ENCODE assay signal across 8 cellular contexts in the genomic region with DNA sequence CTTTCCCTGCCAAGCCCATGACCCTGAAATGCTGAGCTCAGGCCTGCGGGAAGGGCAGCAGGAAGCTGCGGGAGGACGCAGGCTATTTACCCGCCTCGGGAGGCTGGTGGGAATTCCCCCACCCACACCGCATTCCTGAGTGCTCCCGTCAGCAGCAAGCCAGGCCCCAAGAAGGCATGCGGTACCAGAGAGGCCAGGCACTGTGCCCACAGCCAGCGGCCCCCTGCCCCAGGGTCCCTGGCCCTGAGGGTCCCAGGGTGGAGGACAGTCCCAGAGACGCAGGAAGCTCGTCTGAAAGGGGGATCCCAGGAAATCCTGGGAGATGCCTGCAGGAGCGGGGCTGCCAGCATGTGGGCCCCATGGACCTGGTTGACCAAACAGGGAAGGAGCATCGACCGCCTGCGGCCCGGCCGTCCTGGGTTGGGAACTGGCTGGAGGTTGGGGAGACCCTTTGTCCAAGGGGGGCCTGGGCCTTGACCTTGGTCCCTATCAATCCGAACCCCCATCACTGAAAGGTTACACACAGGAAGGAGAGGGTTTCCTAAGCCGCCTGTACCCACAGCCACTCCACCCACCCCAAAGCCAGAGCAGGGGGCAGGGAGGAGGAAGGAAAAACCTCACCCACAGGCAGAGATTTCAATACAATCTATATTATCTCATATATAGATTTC. TPM values are rescaled to one million over a fixed set of nuclear protein-coding genes. Genes with fewer than 3 reads are reported as not detected.
DNase-seq lines count a peak whose midpoint lies in the region; ATAC-seq, FAIRE-seq and TF ChIP-seq lines count a peak whose summit lies in the region.

No MANE protein-coding gene starts in this region.

- H3K27me3 ChIP-seq in ACC112 (ENCODE audit: insufficient read depth, low read length) (no peaks in the 10 kb centered on the region), K562 (ENCODE audit: control insufficient read depth in 2 of 2, insufficient read depth in 2 of 2, low read length in 2 of 2) (no peaks in the 10 kb centered on the region)

- H3K9ac ChIP-seq in K562 (ENCODE audit: insufficient read depth in 1 of 2, low read depth in 2 of 2, low read length in 2 of 2) = no peak overlapping the region; a peak in 1 of 4 replicates

- H4K20me1 ChIP-seq in K562 (replicated peaks; ENCODE audit: control insufficient read depth, insufficient read depth, low read length) = 0 out of 2 replicates have a peak, but pooled peaks cover 2% of the 10 kb centered on the region

- in situ Hi-C loops in K562 (cut with MboI) = no loop called here

- peak; percentile 90 for DNase-seq in HuH-7.5 (ENCODE audit: low spot score)
- DNase-seq in K562 (ENCODE audit: extremely low read depth in 1 of 4, low spot score in 3 of 4) = no peak
- peak; percentile 77 for DNase-seq in iPS-NIHi11 (ENCODE audit: low spot score)
- DNase-seq in smooth muscle cell of the brain vasculature (ENCODE audit: low read depth, low spot score) = peak; percentile 77
- no peak for DNase-seq in activated gamma-delta T cell treated with Interleukin-2 at 50 U/mL for 16 hours

- TF ChIP-seq POLR2A in K562 (conservative IDR thresholded peaks at IDR 0.05) = no peak

- no peak for TF ChIP-seq RAD21 in K562 (CRISPR knock-in tag; conservative IDR thresholded peaks at IDR 0.05 in 1 of 2, IDR thresholded peaks at IDR 0.05 in 1 of 2)

- FAIRE-seq in K562 (lab: Jason Lieb, UNC) = no peak

- intact Hi-C loops in K562 (cut with micrococcal nuclease) = no loop called here

- CTCF ChIA-PET in K562 (lab: Yijun Ruan, JAX; ENCODE audit: low intra/inter-chr PET ratio) = no interaction called here

- H2AFZ ChIP-seq in ACC112 (ENCODE audit: low read length, unreplicated experiment) (no peak overlapping the region), K562 (ENCODE audit: low read depth, low read length) (no peak overlapping the region)

- peaks cover 4% of the 10 kb centered on the region for H3K79me2 ChIP-seq in ACC112 (ENCODE audit: control insufficient read depth, insufficient read depth, low read length, unreplicated experiment)
- peaks cover 4% of the 10 kb centered on the region; the same call in 1 of the 3 replicates for H3K79me2 ChIP-seq in K562 (ENCODE audit: control insufficient read depth, insufficient read depth, low read length)

- H3K36me3 ChIP-seq in ACC112 (ENCODE audit: insufficient read depth, low read length) = peaks cover 5% of the 10 kb centered on the region; the same call in 1 of the 2 replicates
- H3K36me3 ChIP-seq in K562 (ENCODE audit: control insufficient read depth, insufficient read depth, low read length) = peaks cover 5% of the 10 kb centered on the region; the same call in 2 of the 3 replicates

- H3K9me1 ChIP-seq in K562 (ENCODE audit: control insufficient read depth, insufficient read depth, low read length) = no peaks in the 10 kb centered on the region

- POLR2A ChIA-PET in K562 (lab: Yijun Ruan, JAX) = interaction anchor here (0.6 to 2.0 kb wide), 4 partner anchors 11 to 48 kb away, joined by 3 to 7 read pairs (median 4); a partner anchor contains a TSS

- H3K4me1 ChIP-seq in ACC112 (ENCODE audit: control insufficient read depth, insufficient read depth, low read length, unreplicated experiment) (peaks cover 33% of the 10 kb centered on the region), K562 (replicated peaks in 1 of 2; ENCODE audit: control insufficient read depth in 2 of 2, insufficient read depth in 2 of 2, low read length in 2 of 2) (peaks cover 9 to 38% of the 10 kb centered on the region in 2 experiments; a peak in 4 of 5 replicates)

- WGBS in K562 (ENCODE audit: insufficient coverage, low coverage, missing lambda C conversion rate) = 87% methylated on average over 4 of the region's 19 CpGs

- no peak for ATAC-seq in K562
- ATAC-seq in GM18861 (IDR thresholded peaks at IDR 0.05; ENCODE audit: unreplicated experiment) = no peak
- ATAC-seq in GM19463 (IDR thresholded peaks at IDR 0.05; ENCODE audit: unreplicated experiment) = no peak

- TF ChIP-seq EP300 in K562 (IDR thresholded peaks at IDR 0.05; ENCODE audit: low read length) = no peak

- H3K27ac ChIP-seq in ACC112 (ENCODE audit: low read depth, low read length) (peak overlapping the region; percentile 94), K562 (ENCODE audit: extremely low read depth, low read depth, low read length) (no peak overlapping the region)

- H3K9me3 ChIP-seq in K562 (replicated peaks; ENCODE audit: control insufficient read depth, insufficient read depth, low read depth, low read length) = no peaks in the 10 kb centered on the region

- no peak for TF ChIP-seq CTCF in K562 (IDR thresholded peaks at IDR 0.05 in 2 of 3, conservative IDR thresholded peaks at IDR 0.05 in 1 of 3; ENCODE audit: insufficient read depth in 2 of 3, low read depth in 1 of 3, low read length in 3 of 3)

- H3K4me3 ChIP-seq in ACC112 (ENCODE audit: low read depth, low read length) = peak overlapping the region; percentile 19; the same call in 1 of the 2 replicates
- no peak overlapping the region for H3K4me3 ChIP-seq in K562

- H3K4me2 ChIP-seq in K562 (ENCODE audit: insufficient read depth, low read length) = no peak overlapping the region

- no TSS peak for BruUV-seq in K562 (replicated peaks; lab: Mats Ljungman, UMichigan)

TF ChIP-seq in K562, 482 proteins besides CTCF, POLR2A, EP300 and RAD21:
- TF ChIP-seq RBM22 (IDR thresholded peaks at IDR 0.05; ENCODE audit: low read depth, low read length, poor library complexity, severe bottlenecking) (peak; percentile 17), SNIP1 (IDR thresholded peaks at IDR 0.05; ENCODE audit: low read depth) (no peak), POLR2G (IDR thresholded peaks at IDR 0.05; ENCODE audit: low read depth, low read length) (peak; percentile 69)

RNA-seq across cellular contexts. Expression of a gene that starts 17.0 kb away (rescaled TPM):
- 4.2 and 9.2 TPM in 2 replicates for total RNA-seq in K562 (2011; cell fraction: chromatin; rRNA removed; ENCODE audit: low replicate concordance)
- 5.4 and 6.7 TPM in 2 replicates for total RNA-seq in K562 (2011; cell fraction: nucleolus; rRNA removed)
- 6.3 and 7.8 TPM in 2 replicates for total RNA-seq in K562 (2011; cell fraction: nucleoplasm; rRNA removed)
- 8.0 and 8.9 TPM in 2 replicates for total RNA-seq in K562 (2014; rRNA removed)
- total RNA-seq in K562 (2014; rRNA removed; fragmentation: Illumina TruSeq; extraction: Trizol) = 4.5 and 5.2 TPM in 2 replicates
- total RNA-seq in K562 (2015; rRNA removed; fragmentation: Illumina TruSeq; extraction: Trizol) = 1.9 and 2.1 TPM in 2 replicates
- total RNA-seq in K562 (2021) = 5.9 and 7.9 TPM in 2 replicates
- polyA plus RNA-seq in K562 (2011; rRNA removed) = 3.3 and 5.4 TPM in 2 replicates
- 3.1 and 11.0 TPM in 2 replicates for polyA plus RNA-seq in K562 (2011; cell fraction: cytosol; rRNA removed)
- 1.8 and 4.2 TPM in 2 replicates for polyA plus RNA-seq in K562 (2011; cell fraction: nucleus; rRNA removed)
- polyA plus RNA-seq in K562 (2012) = 5.4 and 9.4 TPM in 2 replicates
- polyA plus RNA-seq in K562 (2014; fragmentation: Illumina TruSeq; extraction: Trizol) = 5.8 and 6.1 TPM in 2 replicates
- polyA plus RNA-seq in K562 (2014; fragmentation: Nextera tagmentation; extraction: Ambion mirVana) = under 1 TPM; 0.51 to 0.60 TPM
- 6.9 and 7.0 TPM in 2 replicates for polyA plus RNA-seq in K562 (2014; rRNA removed)
- polyA minus RNA-seq in K562 (2011; rRNA and poly(A)+ RNA removed) = 1.8 and 2.8 TPM in 2 replicates
- polyA minus RNA-seq in K562 (2011; cell fraction: cytosol; rRNA and poly(A)+ RNA removed) = 2.8 and 3.2 TPM in 2 replicates
- 2.3 and 2.6 TPM in 2 replicates for polyA minus RNA-seq in K562 (2011; cell fraction: nucleus; rRNA and poly(A)+ RNA removed)

RNA-seq across cellular contexts. Expression of a gene that starts 37.2 kb away (rescaled TPM):
- 64.9 and 174 TPM in 2 replicates for total RNA-seq in K562 (2011; cell fraction: chromatin; rRNA removed; ENCODE audit: low replicate concordance)
- total RNA-seq in K562 (2011; cell fraction: nucleolus; rRNA removed) = 86.7 and 90.4 TPM in 2 replicates
- 47.3 and 58.2 TPM in 2 replicates for total RNA-seq in K562 (2011; cell fraction: nucleoplasm; rRNA removed)
- 9.1 and 9.7 TPM in 2 replicates for total RNA-seq in K562 (2014; rRNA removed)
- 2.8 and 3.2 TPM in 2 replicates for total RNA-seq in K562 (2014; rRNA removed; fragmentation: Illumina TruSeq; extraction: Trizol)
- 2.1 TPM in 2 replicates for total RNA-seq in K562 (2015; rRNA removed; fragmentation: Illumina TruSeq; extraction: Trizol)
- 10.8 and 10.9 TPM in 2 replicates for total RNA-seq in K562 (2021)
- polyA plus RNA-seq in K562 (2011; rRNA removed) = 10.9 and 18.1 TPM in 2 replicates
- polyA plus RNA-seq in K562 (2011; cell fraction: cytosol; rRNA removed) = 8.3 and 14.3 TPM in 2 replicates
- 109 and 177 TPM in 2 replicates for polyA plus RNA-seq in K562 (2011; cell fraction: nucleus; rRNA removed)
- polyA plus RNA-seq in K562 (2012) = 14.3 and 16.8 TPM in 2 replicates
- polyA plus RNA-seq in K562 (2014; fragmentation: Illumina TruSeq; extraction: Trizol) = 7.9 and 9.7 TPM in 2 replicates
- under 1 TPM; 0.11 to 0.13 TPM for polyA plus RNA-seq in K562 (2014; fragmentation: Nextera tagmentation; extraction: Ambion mirVana)
- 8.8 and 12.2 TPM in 2 replicates for polyA plus RNA-seq in K562 (2014; rRNA removed)
- 27.5 and 34.5 TPM in 2 replicates for polyA minus RNA-seq in K562 (2011; rRNA and poly(A)+ RNA removed)
- polyA minus RNA-seq in K562 (2011; cell fraction: cytosol; rRNA and poly(A)+ RNA removed) = 13.3 and 26.9 TPM in 2 replicates
- polyA minus RNA-seq in K562 (2011; cell fraction: nucleus; rRNA and poly(A)+ RNA removed) = 90.7 and 117 TPM in 2 replicates

RNA-seq across cellular contexts. Expression of a gene that starts 54.0 kb away (rescaled TPM):
- total RNA-seq in K562 (2011; cell fraction: chromatin; rRNA removed; ENCODE audit: low replicate concordance) = 16.3 and 42.3 TPM in 2 replicates
- 20.4 and 25.5 TPM in 2 replicates for total RNA-seq in K562 (2011; cell fraction: nucleolus; rRNA removed)
- total RNA-seq in K562 (2011; cell fraction: nucleoplasm; rRNA removed) = 21.6 and 32.1 TPM in 2 replicates
- total RNA-seq in K562 (2014; rRNA removed) (8.4 and 9.6 TPM in 2 replicates), K562 (2014; rRNA removed; fragmentation: Illumina TruSeq; extraction: Trizol) (4.0 and 5.5 TPM in 2 replicates), K562 (2015; rRNA removed; fragmentation: Illumina TruSeq; extraction: Trizol) (6.2 and 6.7 TPM in 2 replicates), K562 (2021) (22.7 and 25.1 TPM in 2 replicates)
- polyA plus RNA-seq in K562 (2011; rRNA removed) (4.9 and 12.2 TPM in 2 replicates), K562 (2014; fragmentation: Illumina TruSeq; extraction: Trizol) (14.2 and 16.4 TPM in 2 replicates), K562 (2014; fragmentation: Nextera tagmentation; extraction: Ambion mirVana) (under 1 TPM; 0.31 to 0.38 TPM), K562 (2014; rRNA removed) (10.1 and 14.1 TPM in 2 replicates)
- polyA plus RNA-seq in K562 (2011; cell fraction: cytosol; rRNA removed) = 8.3 and 11.2 TPM in 2 replicates
- polyA plus RNA-seq in K562 (2011; cell fraction: nucleus; rRNA removed) = 16.1 and 21.6 TPM in 2 replicates
- polyA plus RNA-seq in K562 (2012) = 14.8 and 20.5 TPM in 2 replicates
- 6.7 and 7.8 TPM in 2 replicates for polyA minus RNA-seq in K562 (2011; rRNA and poly(A)+ RNA removed)
- 12.2 and 15.7 TPM in 2 replicates for polyA minus RNA-seq in K562 (2011; cell fraction: cytosol; rRNA and poly(A)+ RNA removed)
- polyA minus RNA-seq in K562 (2011; cell fraction: nucleus; rRNA and poly(A)+ RNA removed) = 5.1 and 5.8 TPM in 2 replicates

Comparison
In these comparisons a context has a peak if more than half of its experiments do, and no peak if none do; other contexts are left out.
1. DNase-seq: peak in HuH-7.5 (single experiment), iPS-NIHi11 (single experiment) and smooth muscle cell of the brain vasculature (single experiment); none in K562 (0 of 4) and activated gamma-delta T cell treated with Interleukin-2 at 50 U/mL for 16 hours (single experiment).